13 cellular contexts compared by ENCODE assay signal in genomic region chr1:116772648-116773045, GRCh38. TPM values are rescaled to one million over a fixed set of nuclear protein-coding genes. Genes with fewer than 3 reads are reported as not detected.
A peak's percentile ranks its signal among the peaks of the same experiment; 100 is the strongest.
DNase-seq lines count a peak whose midpoint lies in the region; ATAC-seq and TF ChIP-seq lines count a peak whose summit lies in the region.
"Had no signal": no experiment of that assay in that cellular context is flagged by ENCODE, and none has a peak within 500 bp of the region (broad histone marks: within the 10 kb centered on the region; RNA-seq: fewer than 3 reads in every experiment).

No MANE protein-coding gene starts in this region.

- peaks cover 77% of the 10 kb centered on the region for H3K4me1 Mint-ChIP-seq in activated naive CD4-positive, alpha-beta T cell treated with anti-CD3 and anti-CD28 coated beads for 36 hours (ENCODE audit: low read depth)
- H3K4me1 Mint-ChIP-seq in activated T-helper 17 cell treated with anti-CD3 and anti-CD28 coated beads, Interleukin-2, amount 50 U/mL, for 72 hours: peaks cover 52% of the 10 kb centered on the region
- H3K4me1 Mint-ChIP-seq in stimulated activated naive CD8-positive, alpha-beta T cell treated with anti-CD3 and anti-CD28 coated beads, Interleukin-15, Interleukin-2, amounts not matched to agents 100 ng/mL and 50 ng/mL, for 24 hours (ENCODE audit: low read depth): peaks cover 82% of the 10 kb centered on the region
- H3K4me1 Mint-ChIP-seq in HFFc6 (ENCODE audit: low read depth): peaks cover 16% of the 10 kb centered on the region

- no peak for TF ChIP-seq POLR2A in Peyer's patch (IDR thresholded peaks at IDR 0.05)

- intact Hi-C loops in activated naive CD4-positive, alpha-beta T cell treated with anti-CD3 and anti-CD28 coated beads for 36 hours (cut with micrococcal nuclease): loop anchor here (1.0 kb wide), 1 partner anchor 8 kb away; no protein-coding TSS in a partner anchor

- ATAC-seq in activated T-helper 17 cell treated with anti-CD3 and anti-CD28 coated beads, Interleukin-2, amount 50 U/mL, for 72 hours (replicated peaks): peak; percentile 31

- peaks cover 0 to 5% (median 1%) of the 10 kb centered on the region in 4 donors for H3K4me1 ChIP-seq in Peyer's patch

- no peaks in the 10 kb centered on the region for H3K9me3 ChIP-seq in Peyer's patch

- H3K27ac Mint-ChIP-seq in activated naive CD4-positive, alpha-beta T cell treated with anti-CD3 and anti-CD28 coated beads for 36 hours: peak overlapping the region; percentile 100
- peak overlapping the region; percentile 100 for H3K27ac Mint-ChIP-seq in activated T-helper 17 cell treated with anti-CD3 and anti-CD28 coated beads, Interleukin-2, amount 50 U/mL, for 72 hours
- H3K27ac Mint-ChIP-seq in stimulated activated naive CD8-positive, alpha-beta T cell treated with anti-CD3 and anti-CD28 coated beads, Interleukin-15, Interleukin-2, amounts not matched to agents 100 ng/mL and 50 ng/mL, for 24 hours: peak overlapping the region; percentile 100
- no peak overlapping the region for H3K27ac Mint-ChIP-seq in HFFc6
- H3K27ac Mint-ChIP-seq: B cell had no signal

- no peaks in the 10 kb centered on the region for H3K27me3 Mint-ChIP-seq in activated naive CD4-positive, alpha-beta T cell treated with anti-CD3 and anti-CD28 coated beads for 36 hours (ENCODE audit: low read depth)
- H3K27me3 Mint-ChIP-seq in activated T-helper 17 cell treated with anti-CD3 and anti-CD28 coated beads, Interleukin-2, amount 50 U/mL, for 72 hours: no peaks in the 10 kb centered on the region
- H3K27me3 Mint-ChIP-seq in stimulated activated naive CD8-positive, alpha-beta T cell treated with anti-CD3 and anti-CD28 coated beads, Interleukin-15, Interleukin-2, amounts not matched to agents 100 ng/mL and 50 ng/mL, for 24 hours: no peaks in the 10 kb centered on the region
- peaks cover 24% of the 10 kb centered on the region for H3K27me3 Mint-ChIP-seq in HFFc6 (ENCODE audit: insufficient read depth)

- H3K27ac ChIP-seq in Peyer's patch: peak overlapping the region in 1 of 4 donors; percentile 46
- H3K27ac ChIP-seq: KMS-11 had no signal

- peak; percentile 55 for DNase-seq in activated naive CD4-positive, alpha-beta T cell treated with anti-CD3 and anti-CD28 coated beads for 36 hours
- no peak for DNase-seq in activated naive CD4-positive, alpha-beta T cell treated with Interleukin-2 at 50 U/mL for 16 hours
- DNase-seq in fibroblast of gingiva (ENCODE audit: low read depth) (peak; percentile 30), HFFc6 (no peak), NCI-H748 (lab: John Stamatoyannopoulos, UW; ENCODE audit: unreplicated experiment) (no peak), Peyer's patch (no peak)
- DNase-seq: NCI-H2107, OCI-M1, T-helper 9 cell had no signal

- no peak overlapping the region for H3K4me3 ChIP-seq in Peyer's patch

- H3K27me3 ChIP-seq in Peyer's patch: no peaks in the 10 kb centered on the region

- H3K36me3 Mint-ChIP-seq in activated naive CD4-positive, alpha-beta T cell treated with anti-CD3 and anti-CD28 coated beads for 36 hours (ENCODE audit: low read depth): peaks cover 48% of the 10 kb centered on the region
- H3K36me3 Mint-ChIP-seq in activated T-helper 17 cell treated with anti-CD3 and anti-CD28 coated beads, Interleukin-2, amount 50 U/mL, for 72 hours (ENCODE audit: low read depth): peaks cover 97% of the 10 kb centered on the region
- peaks cover 73% of the 10 kb centered on the region for H3K36me3 Mint-ChIP-seq in stimulated activated naive CD8-positive, alpha-beta T cell treated with anti-CD3 and anti-CD28 coated beads, Interleukin-15, Interleukin-2, amounts not matched to agents 100 ng/mL and 50 ng/mL, for 24 hours (ENCODE audit: low read depth)
- no peaks in the 10 kb centered on the region for H3K36me3 Mint-ChIP-seq in HFFc6 (ENCODE audit: low read depth)

- H3K9me3 Mint-ChIP-seq in activated naive CD4-positive, alpha-beta T cell treated with anti-CD3 and anti-CD28 coated beads for 36 hours: peaks cover 8% of the 10 kb centered on the region
- H3K9me3 Mint-ChIP-seq in activated T-helper 17 cell treated with anti-CD3 and anti-CD28 coated beads, Interleukin-2, amount 50 U/mL, for 72 hours: no peaks in the 10 kb centered on the region
- peaks cover 4% of the 10 kb centered on the region for H3K9me3 Mint-ChIP-seq in stimulated activated naive CD8-positive, alpha-beta T cell treated with anti-CD3 and anti-CD28 coated beads, Interleukin-15, Interleukin-2, amounts not matched to agents 100 ng/mL and 50 ng/mL, for 24 hours
- H3K9me3 Mint-ChIP-seq in HFFc6: no peaks in the 10 kb centered on the region; the same call in 1 of the 2 replicates

- peak overlapping the region; percentile 28 for H3K4me3 Mint-ChIP-seq in activated naive CD4-positive, alpha-beta T cell treated with anti-CD3 and anti-CD28 coated beads for 36 hours
- H3K4me3 Mint-ChIP-seq in activated T-helper 17 cell treated with anti-CD3 and anti-CD28 coated beads, Interleukin-2, amount 50 U/mL, for 72 hours: peak overlapping the region; percentile 100
- H3K4me3 Mint-ChIP-seq in stimulated activated naive CD8-positive, alpha-beta T cell treated with anti-CD3 and anti-CD28 coated beads, Interleukin-15, Interleukin-2, amounts not matched to agents 100 ng/mL and 50 ng/mL, for 24 hours: peak overlapping the region; percentile 71
- no peak overlapping the region for H3K4me3 Mint-ChIP-seq in HFFc6
- H3K4me3 Mint-ChIP-seq: B cell had no signal

- CTCF ChIA-PET in activated naive CD4-positive, alpha-beta T cell treated with anti-CD3 and anti-CD28 coated beads for 36 hours (lab: Charles Lee): interaction anchor here (0.8 to 6.4 kb wide), 12 partner anchors 10 to 55 kb away, joined by 3 to 71 read pairs (median 8); no protein-coding TSS in a partner anchor

- no peak for TF ChIP-seq CTCF in HFFc6 (IDR thresholded peaks at IDR 0.05)
- TF ChIP-seq CTCF in Peyer's patch (IDR thresholded peaks at IDR 0.05): no peak

- no peaks in the 10 kb centered on the region for H3K36me3 ChIP-seq in Peyer's patch

RNA-seq across cellular contexts. Expression of gene CD2, which starts 18.4 kb away (rescaled TPM):
- total RNA-seq in activated naive CD4-positive, alpha-beta T cell treated with anti-CD3 and anti-CD28 coated beads for 36 hours: 100 to 1,000 TPM; 251 to 264 TPM
- total RNA-seq in activated T-helper 17 cell treated with anti-CD3 and anti-CD28 coated beads, Interleukin-2, amount 50 U/mL, for 72 hours: 100 to 1,000 TPM; 303 to 473 TPM
- total RNA-seq in HFFc6 (2021; fragmentation: NEBNext Ultra II Directional; extraction: Animal tissue kit (Norgen Biotek cat#: 25700)): not detected
- 10 to 100 TPM in 3 of 4 donors, 1 to 10 TPM in 1; 9.6 to 36.3 (median 20.9) TPM for total RNA-seq in Peyer's patch

Comparison
In these comparisons a context has a peak if more than half of its experiments do, and no peak if none do; other contexts are left out.
1. DNase-seq: peak in activated naive CD4-positive, alpha-beta T cell treated with anti-CD3 and anti-CD28 coated beads for 36 hours (single experiment) and fibroblast of gingiva (single experiment); none in activated naive CD4-positive, alpha-beta T cell treated with Interleukin-2 at 50 U/mL for 16 hours (single experiment), HFFc6 (single experiment), NCI-H748 (single experiment) and Peyer's patch (0 of 3).
2. RNA of gene CD2, which starts 18.4 kb away (total RNA-seq): 303 to 473 TPM in activated T-helper 17 cell treated with anti-CD3 and anti-CD28 coated beads, Interleukin-2, amount 50 U/mL, for 72 hours, 251 to 264 TPM in activated naive CD4-positive, alpha-beta T cell treated with anti-CD3 and anti-CD28 coated beads for 36 hours and 9.6 to 36.3 TPM in Peyer's patch; not detected in HFFc6; every median in the first group is over 10 times any median in the second.